Comparison of ENCODE assay signal across 17 cellular contexts in the genomic region with DNA sequence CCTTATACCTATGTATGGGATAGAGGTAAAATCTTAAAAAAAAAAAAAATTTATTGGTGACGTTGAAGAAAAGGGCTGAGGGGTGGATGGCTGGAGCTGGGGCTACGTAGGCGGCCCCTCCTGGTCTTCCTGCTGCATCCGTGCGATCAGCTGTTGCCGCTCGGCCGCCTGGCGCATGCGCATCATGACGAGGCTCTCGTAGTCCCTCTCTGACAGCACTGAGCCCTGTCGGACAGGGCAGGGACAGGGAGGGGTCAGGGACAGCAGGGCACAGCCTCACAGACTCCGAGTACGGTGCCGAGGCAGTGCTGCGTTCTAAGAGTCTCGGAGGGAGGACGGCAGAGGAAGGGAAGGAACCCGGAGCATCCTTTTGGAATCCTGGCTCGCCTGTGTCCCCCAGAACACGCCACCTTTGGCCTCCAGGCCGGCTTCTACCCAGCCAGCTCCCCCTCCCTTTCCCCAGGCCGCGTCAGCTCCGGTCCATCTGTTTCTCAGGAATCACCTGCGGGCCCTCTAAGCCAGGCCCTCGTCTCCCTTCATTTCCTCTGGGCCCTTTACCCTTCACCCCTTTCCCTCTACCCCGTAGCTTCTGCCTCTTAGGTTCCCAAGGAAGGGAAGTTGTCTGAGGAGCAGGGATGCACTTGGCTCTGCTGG. TPM values are rescaled to one million over a fixed set of nuclear protein-coding genes. Genes with fewer than 3 reads are reported as not detected.
DNase-seq lines count a peak whose midpoint lies in the region; ATAC-seq and TF ChIP-seq lines count a peak whose summit lies in the region.
"Had no signal": no experiment of that assay in that cellular context is flagged by ENCODE, and none has a peak within 500 bp of the region (broad histone marks: within the 10 kb centered on the region; RNA-seq: fewer than 3 reads in every experiment).

No MANE protein-coding gene starts in this region.

- H3K4me1 ChIP-seq in left ventricle myocardium inferior (peaks cover 33% of the 10 kb centered on the region), tibial nerve (peaks cover 0 to 60% (median 36%) of the 10 kb centered on the region in 4 donors), upper lobe of right lung (peaks cover 46% of the 10 kb centered on the region)

- H3K27ac ChIP-seq in left ventricle myocardium inferior (replicated peaks) (peak overlapping the region; percentile 36), tibial nerve (peak overlapping the region in 2 of 4 donors; percentile 5 to 61), upper lobe of right lung (no peak overlapping the region)
- H3K27ac ChIP-seq: SJCRH30 had no signal

- no peak for ATAC-seq in activated T-helper 17 cell treated with anti-CD3 and anti-CD28 coated beads, Interleukin-2, amount 50 U/mL, for 72 hours (replicated peaks)
- ATAC-seq in naive B cell (ENCODE audit: low read depth in 2 of 2), result no peak
- ATAC-seq in upper lobe of right lung, result no peak
- ATAC-seq in GM21423 (IDR thresholded peaks at IDR 0.05; ENCODE audit: unreplicated experiment), result no peak

- H3K27me3 Mint-ChIP-seq in activated T-helper 17 cell treated with anti-CD3 and anti-CD28 coated beads, Interleukin-2, amount 50 U/mL, for 72 hours, result no peaks in the 10 kb centered on the region
- H3K27me3 Mint-ChIP-seq in naive B cell, result no peaks in the 10 kb centered on the region
- H3K27me3 Mint-ChIP-seq: memory B cell had no signal

- peaks cover 27% of the 10 kb centered on the region for H3K36me3 Mint-ChIP-seq in activated T-helper 17 cell treated with anti-CD3 and anti-CD28 coated beads, Interleukin-2, amount 50 U/mL, for 72 hours (ENCODE audit: low read depth)
- H3K36me3 Mint-ChIP-seq in naive B cell, result no peaks in the 10 kb centered on the region

- TF ChIP-seq CTCF in left ventricle myocardium inferior (IDR thresholded peaks at IDR 0.05; ENCODE audit: borderline replicate concordance) (no peak), tibial nerve (IDR thresholded peaks at IDR 0.05) (no peak), upper lobe of right lung (IDR thresholded peaks at IDR 0.05) (no peak)

- no peaks in the 10 kb centered on the region for H3K9me3 ChIP-seq in left ventricle myocardium inferior (replicated peaks)
- H3K9me3 ChIP-seq in tibial nerve, result no peaks in the 10 kb centered on the region
- H3K9me3 ChIP-seq in upper lobe of right lung, result no peaks in the 10 kb centered on the region
- H3K9me3 ChIP-seq: SJCRH30 had no signal

- DNase-seq in left ventricle myocardium inferior (no peak), cardiac septum (ENCODE audit: low spot score) (no peak), naive B cell (no peak), tibial nerve (ENCODE audit: low spot score in 2 of 2) (no peak), upper lobe of right lung (no peak), activated gamma-delta T cell treated with Interleukin-2 at 50 U/mL for 16 hours (no peak)
- DNase-seq: activated CD4-positive, alpha-beta T cell treated with anti-CD3 and anti-CD28 coated beads for 4 hours; activated T-cell treated with anti-CD3 and anti-CD28 coated beads for 4 hours; KBM-7; NCI-H2171; SJCRH30; stimulated activated CD4-positive, alpha-beta T cell treated with anti-CD3 and anti-CD28 coated beads, Interleukin-4, amount 100 ng/mL, for 4 hours; T1000 had no signal

- TF ChIP-seq POLR2A in tibial nerve (IDR thresholded peaks at IDR 0.05), result no peak

- no peaks in the 10 kb centered on the region for H3K9me3 Mint-ChIP-seq in activated T-helper 17 cell treated with anti-CD3 and anti-CD28 coated beads, Interleukin-2, amount 50 U/mL, for 72 hours
- no peaks in the 10 kb centered on the region for H3K9me3 Mint-ChIP-seq in naive B cell
- H3K9me3 Mint-ChIP-seq: memory B cell had no signal

- no peak overlapping the region for H3K4me3 Mint-ChIP-seq in activated T-helper 17 cell treated with anti-CD3 and anti-CD28 coated beads, Interleukin-2, amount 50 U/mL, for 72 hours
- peak overlapping the region in 4 of 8 donors; percentile 35 to 93 (median 88) for H3K4me3 Mint-ChIP-seq in naive B cell

- H3K36me3 ChIP-seq in left ventricle myocardium inferior (peaks cover 32% of the 10 kb centered on the region), tibial nerve (peaks cover 0 to 61% (median 0%) of the 10 kb centered on the region in 3 donors), upper lobe of right lung (peaks cover 19% of the 10 kb centered on the region)
- H3K36me3 ChIP-seq: SJCRH30 had no signal

- H3K27ac Mint-ChIP-seq in activated T-helper 17 cell treated with anti-CD3 and anti-CD28 coated beads, Interleukin-2, amount 50 U/mL, for 72 hours, result peak overlapping the region; percentile 82
- H3K27ac Mint-ChIP-seq in naive B cell, result peak overlapping the region in 4 of 6 donors; percentile 32 to 94 (median 86)

- H3K4me3 ChIP-seq in left ventricle myocardium inferior, result no peak overlapping the region
- H3K4me3 ChIP-seq in tibial nerve, result no peak overlapping the region
- H3K4me3 ChIP-seq in upper lobe of right lung, result no peak overlapping the region

- no peak for TF ChIP-seq EP300 in tibial nerve (IDR thresholded peaks at IDR 0.05)

- H3K4me1 Mint-ChIP-seq in activated T-helper 17 cell treated with anti-CD3 and anti-CD28 coated beads, Interleukin-2, amount 50 U/mL, for 72 hours, result peaks cover 17% of the 10 kb centered on the region
- peaks cover 56 to 70% (median 70%) of the 10 kb centered on the region in 3 donors for H3K4me1 Mint-ChIP-seq in naive B cell

- 82 to 83% methylated on average over 29 of the region's 29 CpGs for WGBS in tibial nerve, 2 donors

- H3K27me3 ChIP-seq in left ventricle myocardium inferior (ENCODE audit: low read depth) (no peaks in the 10 kb centered on the region), tibial nerve (no peaks in the 10 kb centered on the region), upper lobe of right lung (no peaks in the 10 kb centered on the region)
- H3K27me3 ChIP-seq: SJCRH30 had no signal

- intact Hi-C loops in left ventricle myocardium inferior (cut with micrococcal nuclease), result no loop called here
- intact Hi-C loops in cardiac septum (cut with DNase I), result no loop called here
- intact Hi-C loops in upper lobe of right lung (cut with DNase I), result no loop called here

RNA-seq across cellular contexts. Expression of a gene that starts 1.8 kb away (rescaled TPM):
- total RNA-seq in left ventricle myocardium inferior (0.30 TPM), cardiac septum (not detected), tibial nerve (under 1 TPM in 1 of 4 donors, not detected in 3; 0.59 TPM), upper lobe of right lung (0.96 TPM)
- total RNA-seq in activated T-helper 17 cell treated with anti-CD3 and anti-CD28 coated beads, Interleukin-2, amount 50 U/mL, for 72 hours, result 1 to 10 TPM; 2.4 to 2.7 TPM
- 1 to 10 TPM in 1 of 6 donors, under 1 TPM in 3, not detected in 2; 0.20 to 1.1 (median 0.49) TPM for polyA plus RNA-seq in naive B cell (ENCODE audit: low read depth in 6 of 6)
- total RNA-seq: glomerular endothelial cell had no signal

RNA-seq across cellular contexts. Expression of a gene that starts 4.1 kb away (rescaled TPM):
- total RNA-seq in left ventricle myocardium inferior (7.1 TPM), cardiac septum (1.6 TPM), tibial nerve (10 to 100 TPM; 24.5 to 49.4 (median 44.1) TPM), upper lobe of right lung (55.2 TPM)
- total RNA-seq in activated T-helper 17 cell treated with anti-CD3 and anti-CD28 coated beads, Interleukin-2, amount 50 U/mL, for 72 hours, result 10 to 100 TPM; 46.1 to 50.4 TPM
- 10 to 100 TPM; 22.8 to 40.4 (median 27.6) TPM for polyA plus RNA-seq in naive B cell (ENCODE audit: low read depth in 6 of 6)
- total RNA-seq: SJCRH30 had no signal

RNA-seq across cellular contexts. Expression of a gene that starts 12.9 kb away (rescaled TPM):
- total RNA-seq in left ventricle myocardium inferior (20.3 TPM), cardiac septum (21.1 TPM), tibial nerve (10 to 100 TPM; 26.7 to 41.1 (median 39.1) TPM), upper lobe of right lung (77.1 TPM)
- total RNA-seq in activated T-helper 17 cell treated with anti-CD3 and anti-CD28 coated beads, Interleukin-2, amount 50 U/mL, for 72 hours, result 10 to 100 TPM; 18.4 to 30.9 TPM
- polyA plus RNA-seq in naive B cell (ENCODE audit: low read depth in 6 of 6), result 10 to 100 TPM; 10.7 to 17.2 (median 12.1) TPM

RNA-seq across cellular contexts. Expression of a gene that starts 38.9 kb away (rescaled TPM):
- total RNA-seq in left ventricle myocardium inferior (24.7 TPM), cardiac septum (11.0 TPM), tibial nerve (10 to 100 TPM; 19.0 to 48.5 (median 34.2) TPM), upper lobe of right lung (26.7 TPM)
- total RNA-seq in activated T-helper 17 cell treated with anti-CD3 and anti-CD28 coated beads, Interleukin-2, amount 50 U/mL, for 72 hours, result 10 to 100 TPM; 35.9 to 38.7 TPM
- polyA plus RNA-seq in naive B cell (ENCODE audit: low read depth in 6 of 6), result 10 to 100 TPM in 5 of 6 donors, 1 to 10 TPM in 1; 9.5 to 27.7 (median 12.9) TPM

RNA-seq across cellular contexts. Expression of a gene that starts 39.3 kb away (rescaled TPM):
- 16.0 TPM for total RNA-seq in left ventricle myocardium inferior
- 19.1 TPM for total RNA-seq in cardiac septum
- 10 to 100 TPM; 30.3 to 34.3 TPM for total RNA-seq in activated T-helper 17 cell treated with anti-CD3 and anti-CD28 coated beads, Interleukin-2, amount 50 U/mL, for 72 hours
- 10 to 100 TPM; 13.7 to 45.8 (median 28.7) TPM for polyA plus RNA-seq in naive B cell (ENCODE audit: low read depth in 6 of 6)
- 10 to 100 TPM; 23.9 to 61.5 (median 36.3) TPM for total RNA-seq in tibial nerve
- 30.7 TPM for total RNA-seq in upper lobe of right lung
